In the genomic region with DNA sequence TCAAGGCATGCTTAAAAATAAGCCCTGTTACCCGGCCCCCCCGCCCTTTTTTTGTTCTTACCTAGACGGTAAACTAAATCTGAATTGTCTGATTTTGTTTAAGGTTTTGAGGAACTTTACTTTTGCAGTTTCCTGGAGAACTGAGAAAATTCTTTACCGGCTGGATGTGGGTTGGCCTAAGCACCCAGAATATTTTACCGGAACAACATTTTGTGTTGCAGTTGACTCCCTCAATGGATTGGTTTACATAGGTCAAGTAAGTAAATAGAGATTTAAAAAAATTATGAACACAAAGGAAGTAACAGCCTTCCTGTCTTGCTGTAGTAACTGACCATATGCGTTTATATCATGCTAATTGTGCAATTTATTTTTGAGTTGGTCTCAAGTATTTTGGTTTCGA, we compare ENCODE assay signal across 8 cellular contexts. TPM values are rescaled to one million over a fixed set of nuclear protein-coding genes. Genes with fewer than 3 reads are reported as not detected.
DNase-seq lines count a peak whose midpoint lies in the region; ATAC-seq and TF ChIP-seq lines count a peak whose summit lies in the region.
"Had no signal": no experiment of that assay in that cellular context is flagged by ENCODE, and none has a peak within 500 bp of the region (broad histone marks: within the 10 kb centered on the region; RNA-seq: fewer than 3 reads in every experiment).

No MANE protein-coding gene starts in this region.

- TF ChIP-seq CTCF in fibroblast of lung (conservative IDR thresholded peaks at IDR 0.05 in 1 of 2, IDR thresholded peaks at IDR 0.05 in 1 of 2; ENCODE audit: low read depth in 1 of 2, low read length in 2 of 2) (no peak), mucosa of descending colon (IDR thresholded peaks at IDR 0.05) (no peak)

- intact Hi-C loops in mucosa of descending colon (cut with DNase I, micrococcal nuclease): no loop called here

- DNase-seq in HAP-1 (ENCODE audit: low spot score in 2 of 2) (no peak), SJCRH30 (no peak), fibroblast of lung (ENCODE audit: low read depth in 2 of 2) (no peak), NCI-H2107 treated with DMSO at 0.1 percent for 48 hours (lab: John Stamatoyannopoulos, UW; ENCODE audit: unreplicated experiment) (no peak), mucosa of descending colon (no peak)

- peak overlapping the region; percentile 85 for H3K9ac ChIP-seq in fibroblast of lung (ENCODE audit: insufficient read depth, low read length)
- H3K9ac ChIP-seq in skeletal muscle tissue (ENCODE audit: low read depth in 1 of 3, low read length in 3 of 3): peak overlapping the region; percentile 90 to 98 (median 98)

- peaks cover 9% of the 10 kb centered on the region for H3K4me1 ChIP-seq in HAP-1
- H3K4me1 ChIP-seq in SJCRH30: no peaks in the 10 kb centered on the region; the same call in none of the 2 replicates
- no peaks in the 10 kb centered on the region for H3K4me1 ChIP-seq in fibroblast of lung (ENCODE audit: control insufficient read depth, extremely low read depth, insufficient read depth, low read length)
- H3K4me1 ChIP-seq in skeletal muscle tissue (ENCODE audit: control insufficient read depth in 3 of 3, insufficient read depth in 3 of 3, low read length in 3 of 3): peaks cover 10 to 35% (median 21%) of the 10 kb centered on the region in 3 donors
- peaks cover 21% of the 10 kb centered on the region for H3K4me1 ChIP-seq in mucosa of descending colon (ENCODE audit: low read depth)

- H2AFZ ChIP-seq in fibroblast of lung (ENCODE audit: low read length): peak overlapping the region; percentile 98

- in situ Hi-C loops in HAP-1 (cut with MboI; ENCODE audit: low sequenced_read_pairs): no loop called here

- H3K27ac ChIP-seq in SJCRH30: peak overlapping the region; percentile 90
- no peak overlapping the region for H3K27ac ChIP-seq in fibroblast of lung (ENCODE audit: insufficient read depth, low read length)
- peak overlapping the region; percentile 74 for H3K27ac ChIP-seq in skeletal muscle tissue (ENCODE audit: low read depth, low read length)

- peak overlapping the region; percentile 69 for H3K4me3 ChIP-seq in HAP-1
- H3K4me3 ChIP-seq in SJCRH30: peak overlapping the region; percentile 83
- H3K4me3 ChIP-seq in fibroblast of lung (replicated peaks in 1 of 4; ENCODE audit: control extremely low read depth in 1 of 4, insufficient read depth in 1 of 4, low read depth in 3 of 4, low read length in 4 of 4): peak overlapping the region; percentile 71 to 99 (median 92)
- H3K4me3 ChIP-seq in skeletal muscle tissue (ENCODE audit: low read length in 3 of 3): peak overlapping the region; percentile 89 to 99 (median 98)
- H3K4me3 ChIP-seq in mucosa of descending colon: no peak overlapping the region

- H3K79me2 ChIP-seq in fibroblast of lung (ENCODE audit: control insufficient read depth, insufficient read depth, low read length): peaks cover 40% of the 10 kb centered on the region

- H3K9me3 ChIP-seq in HAP-1 (no peaks in the 10 kb centered on the region), SJCRH30 (replicated peaks) (no peaks in the 10 kb centered on the region), fibroblast of lung (ENCODE audit: control insufficient read depth, insufficient read depth, low read depth, low read length) (no peaks in the 10 kb centered on the region), skeletal muscle tissue (ENCODE audit: control insufficient read depth in 3 of 3, low read length in 3 of 3) (no peaks in the 10 kb centered on the region), mucosa of descending colon (no peaks in the 10 kb centered on the region)

- no peaks in the 10 kb centered on the region for H3K36me3 ChIP-seq in HAP-1 (replicated peaks)
- peaks cover 4% of the 10 kb centered on the region; the same call in 1 of the 2 replicates for H3K36me3 ChIP-seq in SJCRH30
- no peaks in the 10 kb centered on the region for H3K36me3 ChIP-seq in fibroblast of lung (ENCODE audit: control insufficient read depth, insufficient read depth, low read length)
- peaks cover 3 to 9% (median 3%) of the 10 kb centered on the region in 3 donors for H3K36me3 ChIP-seq in skeletal muscle tissue (ENCODE audit: control insufficient read depth in 3 of 3, insufficient read depth in 3 of 3, low read length in 3 of 3)
- no peaks in the 10 kb centered on the region for H3K36me3 ChIP-seq in mucosa of descending colon (ENCODE audit: low read depth)

- no peak for ATAC-seq in GM21515 (IDR thresholded peaks at IDR 0.05; ENCODE audit: unreplicated experiment)
- ATAC-seq in mucosa of descending colon: no peak

- no peaks in the 10 kb centered on the region for H4K20me1 ChIP-seq in fibroblast of lung (ENCODE audit: control insufficient read depth, extremely low read depth, insufficient read depth, low read length)

- no peaks in the 10 kb centered on the region for H3K27me3 ChIP-seq in HAP-1 (ENCODE audit: low read depth)
- no peaks in the 10 kb centered on the region for H3K27me3 ChIP-seq in SJCRH30
- H3K27me3 ChIP-seq in fibroblast of lung (ENCODE audit: control insufficient read depth, insufficient read depth, low read length): no peaks in the 10 kb centered on the region
- no peaks in the 10 kb centered on the region for H3K27me3 ChIP-seq in skeletal muscle tissue (ENCODE audit: control insufficient read depth in 3 of 3, insufficient read depth in 3 of 3, low read length in 3 of 3)

- H3K4me2 ChIP-seq in fibroblast of lung (ENCODE audit: extremely low read depth, insufficient read depth, low read length): peak overlapping the region; percentile 97

RNA-seq across cellular contexts. Expression of a gene that starts 0.8 kb away (rescaled TPM):
- total RNA-seq in SJCRH30 (2014; rRNA removed; shearing (Covaris generic)): 29.9 and 35.5 TPM in 2 replicates
- total RNA-seq in fibroblast of lung: 21.6 and 24.3 TPM in 2 replicates
- 7.5 and 9.8 TPM in 2 replicates for polyA plus RNA-seq in fibroblast of lung
- 7.2 TPM in 2 replicates for polyA plus RNA-seq in fibroblast of lung (2012)
- polyA minus RNA-seq in fibroblast of lung (ENCODE audit: low replicate concordance): 0.51 and 3.0 TPM in 2 replicates
- 33.4 TPM for total RNA-seq in skeletal muscle tissue
- total RNA-seq in mucosa of descending colon: 10 to 100 TPM; 20.9 to 37.0 (median 33.5) TPM

RNA-seq across cellular contexts. Expression of a gene that starts 1.1 kb away (rescaled TPM):
- 33.7 and 39.0 TPM in 2 replicates for total RNA-seq in SJCRH30 (2014; rRNA removed; shearing (Covaris generic))
- 7.4 and 13.9 TPM in 2 replicates for total RNA-seq in fibroblast of lung
- polyA plus RNA-seq in fibroblast of lung: 9.5 and 13.7 TPM in 2 replicates
- polyA plus RNA-seq in fibroblast of lung (2012): 8.3 and 11.2 TPM in 2 replicates
- 11.2 and 11.8 TPM in 2 replicates for polyA minus RNA-seq in fibroblast of lung (ENCODE audit: low replicate concordance)
- total RNA-seq in skeletal muscle tissue: 16.2 TPM
- total RNA-seq in mucosa of descending colon: 10 to 100 TPM; 37.4 to 45.0 (median 43.3) TPM

RNA-seq across cellular contexts. Expression of a gene that starts 48.4 kb away (rescaled TPM):
- not detected in 2 replicates for total RNA-seq in SJCRH30 (2014; rRNA removed; shearing (Covaris generic))
- total RNA-seq in fibroblast of lung (not detected in 2 replicates), skeletal muscle tissue (under 0.01 TPM), mucosa of descending colon (under 1 TPM in 1 of 3 donors, not detected in 2; 0.52 TPM)
- not detected in 2 replicates for polyA plus RNA-seq in fibroblast of lung
- not detected in 2 replicates for polyA plus RNA-seq in fibroblast of lung (2012)
- not detected in 2 replicates for polyA minus RNA-seq in fibroblast of lung (ENCODE audit: low replicate concordance)
- total RNA-seq: NCI-H460 had no signal
